In the genomic region with DNA sequence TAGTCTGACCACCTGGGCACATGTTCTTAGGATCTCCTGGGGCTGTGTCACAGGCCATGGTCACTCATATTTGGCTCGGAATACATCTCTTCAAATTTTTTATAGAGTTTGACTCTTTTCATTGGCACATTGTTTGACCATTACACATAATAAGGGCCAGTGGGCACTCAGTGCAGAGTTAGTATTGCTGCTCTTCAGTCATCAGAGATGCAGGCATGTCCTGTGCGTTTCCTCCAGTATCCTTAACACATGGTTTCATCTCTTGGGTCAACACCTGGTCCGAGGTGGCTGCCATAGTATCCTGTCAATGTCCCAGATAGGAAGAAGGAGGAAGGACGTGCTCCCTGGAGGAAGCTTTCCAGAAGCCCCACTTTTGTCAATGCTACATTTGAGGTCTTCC, we compare ENCODE assay signal across 20 cellular contexts.
A peak's percentile ranks its signal among the peaks of the same experiment; 100 is the strongest.
DNase-seq lines count a peak whose midpoint lies in the region; ATAC-seq and TF ChIP-seq lines count a peak whose summit lies in the region.
"Had no signal": no experiment of that assay in that cellular context is flagged by ENCODE, and none has a peak within 500 bp of the region (broad histone marks: within the 10 kb centered on the region; RNA-seq: fewer than 3 reads in every experiment).

No MANE protein-coding gene starts in this region.

- POLR2A ChIA-PET in activated CD4-positive, alpha-beta T cell treated with anti-CD3 and anti-CD28 coated beads for 36 hours (lab: Charles Lee) = no interaction called here
- POLR2A ChIA-PET in A673 (lab: Charles Lee; ENCODE audit: low non-redundant PET) = no interaction called here

- no CpG with 5 or more reads among the region's 4 CpGs for WGBS in H9 (ENCODE audit: extremely low coverage, insufficient read length, low lambda C conversion rate)

- peaks cover 2% of the 10 kb centered on the region for H3K36me3 Mint-ChIP-seq in activated CD4-positive, alpha-beta T cell treated with anti-CD3 and anti-CD28 coated beads for 36 hours (ENCODE audit: low read depth)
- H3K36me3 Mint-ChIP-seq in H9 (ENCODE audit: insufficient read depth in 1 of 3, low read depth in 3 of 3) (no peaks in the 10 kb centered on the region; a peak in 1 of 7 replicates), neural crest cell (ENCODE audit: low read depth) (no peaks in the 10 kb centered on the region)
- peaks cover 15% of the 10 kb centered on the region for H3K36me3 Mint-ChIP-seq in central memory CD8-positive, alpha-beta T cell (ENCODE audit: insufficient read depth)

- H3K4me1 ChIP-seq in H9 (ENCODE audit: insufficient read depth, low read length) (peaks cover 11% of the 10 kb centered on the region), A673 (ENCODE audit: insufficient read depth, low read length, poor library complexity, severe bottlenecking) (peaks cover 44% of the 10 kb centered on the region)

- no peak overlapping the region for H3K14ac ChIP-seq in H9 (ENCODE audit: insufficient read depth, low read length)

- H2BK120ac ChIP-seq in H9 (ENCODE audit: low read depth, low read length, poor library complexity, severe bottlenecking) = no peak overlapping the region

- H3K27me3 ChIP-seq in H9 (ENCODE audit: insufficient read depth, low read length) (0 out of 2 replicates have a peak, but pooled peaks cover 2% of the 10 kb centered on the region), A673 (replicated peaks; ENCODE audit: insufficient read depth, low read depth, low read length, poor library complexity) (no peaks in the 10 kb centered on the region)
- H3K27me3 ChIP-seq: hepatocyte, neutrophil had no signal

- H4K8ac ChIP-seq in H9 (replicated peaks; ENCODE audit: insufficient read length, low read depth, low read length) = no peak overlapping the region

- H2BK15ac ChIP-seq in H9 (ENCODE audit: low read depth, low read length) = no peak overlapping the region

- no peaks in the 10 kb centered on the region for H3K9me3 ChIP-seq in H9 (ENCODE audit: control insufficient read depth, low read depth, low read length)
- no peaks in the 10 kb centered on the region for H3K9me3 ChIP-seq in A673 (ENCODE audit: low read depth, low read length, poor library complexity, severe bottlenecking)
- H3K9me3 ChIP-seq: A549, neutrophil had no signal

- H3K4me1 Mint-ChIP-seq in activated CD4-positive, alpha-beta T cell treated with anti-CD3 and anti-CD28 coated beads for 36 hours = peaks cover 91% of the 10 kb centered on the region
- peaks cover 37 to 52% of the 10 kb centered on the region in 2 experiments for H3K4me1 Mint-ChIP-seq in H9
- peaks cover 55% of the 10 kb centered on the region for H3K4me1 Mint-ChIP-seq in central memory CD8-positive, alpha-beta T cell
- peaks cover 56% of the 10 kb centered on the region for H3K4me1 Mint-ChIP-seq in neural crest cell

- H2AK5ac ChIP-seq in H9 (ENCODE audit: insufficient read length, low read length) = no peak overlapping the region

- H4K91ac ChIP-seq in H9 (ENCODE audit: insufficient read length, low read depth, low read length) = no peak overlapping the region

- H3K9me3 Mint-ChIP-seq in activated CD4-positive, alpha-beta T cell treated with anti-CD3 and anti-CD28 coated beads for 36 hours (ENCODE audit: low read depth) = no peaks in the 10 kb centered on the region
- H3K9me3 Mint-ChIP-seq in H9 (no peaks in the 10 kb centered on the region), neural crest cell (no peaks in the 10 kb centered on the region)
- no peaks in the 10 kb centered on the region for H3K9me3 Mint-ChIP-seq in central memory CD8-positive, alpha-beta T cell

- no peaks in the 10 kb centered on the region for H3K79me2 ChIP-seq in H9 (ENCODE audit: insufficient read depth, low read length)
- H3K79me2 ChIP-seq: hepatocyte had no signal

- no peak overlapping the region for H3K4me3 Mint-ChIP-seq in activated CD4-positive, alpha-beta T cell treated with anti-CD3 and anti-CD28 coated beads for 36 hours
- H3K4me3 Mint-ChIP-seq in H9 (no peak overlapping the region), neural crest cell (no peak overlapping the region)
- peak overlapping the region; percentile 74 for H3K4me3 Mint-ChIP-seq in central memory CD8-positive, alpha-beta T cell

- no peaks in the 10 kb centered on the region for H3K27me3 Mint-ChIP-seq in activated CD4-positive, alpha-beta T cell treated with anti-CD3 and anti-CD28 coated beads for 36 hours
- H3K27me3 Mint-ChIP-seq in H9 (ENCODE audit: low read depth) (no peaks in the 10 kb centered on the region), neural crest cell (ENCODE audit: low read depth) (no peaks in the 10 kb centered on the region)
- H3K27me3 Mint-ChIP-seq in central memory CD8-positive, alpha-beta T cell = no peaks in the 10 kb centered on the region

- no peak overlapping the region for H3T11ph ChIP-seq in H9 (ENCODE audit: low read length)

- DNase-seq in activated CD4-positive, alpha-beta T cell treated with anti-CD3 and anti-CD28 coated beads for 36 hours = no peak
- DNase-seq in activated CD4-positive, alpha-beta T cell treated with anti-CD3 and anti-CD28 coated beads, Interleukin-2, amount 50 U/mL, for 1 hour = no peak
- DNase-seq in H9 = no peak
- no peak for DNase-seq in central memory CD8-positive, alpha-beta T cell (ENCODE audit: low spot score in 2 of 2)
- no peak for DNase-seq in neural crest cell (ENCODE audit: low read depth, low spot score)
- no peak for DNase-seq in A172 (ENCODE audit: low spot score)
- no peak for DNase-seq in A673 (ENCODE audit: low spot score)
- DNase-seq: caudate nucleus; EL; kidney; MV-4-11; NCI-H2029; NCI-H446; retina; stimulated activated naive CD4-positive, alpha-beta T cell treated with Interleukin-2 at 50 U/mL for 16 hours; WERI-Rb-1 had no signal

- H2BK12ac ChIP-seq in H9 (ENCODE audit: insufficient read length, low read depth, low read length) = no peak overlapping the region

- H3K56ac ChIP-seq in H9 (ENCODE audit: insufficient read length, low read depth, low read length) = no peak overlapping the region

- ATAC-seq in activated CD4-positive, alpha-beta T cell treated with anti-CD3 and anti-CD28 coated beads for 36 hours = no peak
- no peak for ATAC-seq in central memory CD8-positive, alpha-beta T cell (replicated peaks; ENCODE audit: extremely low read depth, poor library complexity, severe bottlenecking)
- ATAC-seq in HG03520 (IDR thresholded peaks at IDR 0.05; ENCODE audit: unreplicated experiment) = no peak
- ATAC-seq: A549 had no signal

- no TSS peak for BruUV-seq in A673 (replicated peaks; lab: Mats Ljungman, UMichigan)

- peaks cover 2% of the 10 kb centered on the region for H3K23me2 ChIP-seq in H9 (ENCODE audit: insufficient read length, low read depth, low read length, poor library complexity, severe bottlenecking)

- no peaks in the 10 kb centered on the region for H4K20me1 ChIP-seq in H9 (ENCODE audit: control insufficient read depth, insufficient read depth, insufficient read length)

- no peaks in the 10 kb centered on the region for H3K36me3 ChIP-seq in A673 (ENCODE audit: insufficient read depth, low read length, poor library complexity, severe bottlenecking)
- H3K36me3 ChIP-seq: neutrophil, WERI-Rb-1 had no signal

- H3K9ac ChIP-seq in H9 (ENCODE audit: extremely low read depth, insufficient read length, low read length) = no peak overlapping the region

- H3K4me2 ChIP-seq in H9 (ENCODE audit: insufficient read depth, insufficient read length, low read length) = no peak overlapping the region
- H3K4me2 ChIP-seq: A549, hepatocyte had no signal

- intact Hi-C loops in activated CD4-positive, alpha-beta T cell treated with anti-CD3 and anti-CD28 coated beads for 36 hours (cut with DNase I, micrococcal nuclease) = loop anchor here (2.0 to 5.0 kb wide), 5 partner anchors 87 to 465 kb away; no protein-coding TSS in a partner anchor
- intact Hi-C loops in A673 (cut with micrococcal nuclease; ENCODE audit: unreplicated experiment) = no loop called here

- no peak overlapping the region for H4K5ac ChIP-seq in H9 (ENCODE audit: insufficient read length, low read depth, low read length)

- no peak overlapping the region for H3K4me3 ChIP-seq in A673 (ENCODE audit: low read depth, low read length, poor library complexity, severe bottlenecking)
- H3K4me3 ChIP-seq: A549, hepatocyte had no signal

- H3K27ac ChIP-seq in H9 (ENCODE audit: insufficient read length, low read depth, low read length) (no peak overlapping the region), A673 (ENCODE audit: low read depth, low read length, poor library complexity, severe bottlenecking) (no peak overlapping the region)
- H3K27ac ChIP-seq: WERI-Rb-1 had no signal

- TF ChIP-seq CTCF in H9 (conservative IDR thresholded peaks at IDR 0.05) (no peak), neural crest cell (conservative IDR thresholded peaks at IDR 0.05) (no peak), A673 (conservative IDR thresholded peaks at IDR 0.05; ENCODE audit: low read depth, low read length) (no peak)

- CTCF ChIA-PET in activated CD4-positive, alpha-beta T cell treated with anti-CD3 and anti-CD28 coated beads for 36 hours (lab: Charles Lee) = no interaction called here
- CTCF ChIA-PET in A673 (lab: Charles Lee) = no interaction called here

- H3K18ac ChIP-seq in H9 (ENCODE audit: insufficient read length, low read depth, low read length) = peak overlapping the region; percentile 70

- H2BK5ac ChIP-seq in H9 (ENCODE audit: insufficient read length, low read length) = no peak overlapping the region

- no peak overlapping the region for H2BK20ac ChIP-seq in H9 (ENCODE audit: low read depth, low read length, poor library complexity, severe bottlenecking)

- H3K4ac ChIP-seq in H9 (ENCODE audit: low read depth, low read length) = no peak overlapping the region

- H3K79me1 ChIP-seq in H9 (ENCODE audit: insufficient read depth, low read depth, low read length, poor library complexity, severe bottlenecking) = no peaks in the 10 kb centered on the region

- no peak overlapping the region for H3K23ac ChIP-seq in H9 (ENCODE audit: insufficient read length, low read depth, low read length)

- H2AFZ ChIP-seq in H9 (ENCODE audit: low read length) = no peak overlapping the region
- H2AFZ ChIP-seq: hepatocyte had no signal

- H3K27ac Mint-ChIP-seq in activated CD4-positive, alpha-beta T cell treated with anti-CD3 and anti-CD28 coated beads for 36 hours = peak overlapping the region; percentile 98
- H3K27ac Mint-ChIP-seq in H9 (no peak overlapping the region), neural crest cell (ENCODE audit: unreplicated experiment) (peak overlapping the region; percentile 79)
- peak overlapping the region; percentile 99 for H3K27ac Mint-ChIP-seq in central memory CD8-positive, alpha-beta T cell (ENCODE audit: low read depth)

Comparison
In these comparisons a context has a peak if more than half of its experiments do, and no peak if none do; other contexts are left out.
1. H3K27ac Mint-ChIP-seq: peak in activated CD4-positive, alpha-beta T cell treated with anti-CD3 and anti-CD28 coated beads for 36 hours (single experiment), central memory CD8-positive, alpha-beta T cell (single experiment) and neural crest cell (single experiment); none in H9 (0 of 3).